In the genomic region with DNA sequence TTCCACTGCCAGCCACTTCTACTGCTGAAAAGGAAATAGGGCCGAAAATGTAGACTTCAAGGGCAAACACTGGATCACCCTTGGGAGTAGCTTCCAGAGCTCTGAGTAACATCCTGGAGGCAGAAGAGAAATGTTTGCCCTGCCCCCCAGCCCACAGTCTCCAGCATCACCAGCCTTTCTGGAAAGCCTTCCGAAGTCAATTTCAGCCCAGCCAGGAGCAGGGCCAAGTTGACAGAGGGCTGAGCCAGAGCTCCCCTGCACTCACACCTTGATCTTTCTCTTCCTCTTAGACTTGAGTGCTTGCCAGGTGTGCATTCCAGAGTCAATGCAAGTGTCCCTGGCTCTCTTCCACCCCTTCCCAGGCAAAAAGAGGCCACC, we compare ENCODE assay signal across 9 cellular contexts. TPM values are rescaled to one million over a fixed set of nuclear protein-coding genes. Genes with fewer than 3 reads are reported as not detected.
DNase-seq lines count a peak whose midpoint lies in the region; ATAC-seq, FAIRE-seq and TF ChIP-seq lines count a peak whose summit lies in the region.
"Had no signal": no experiment of that assay in that cellular context is flagged by ENCODE, and none has a peak within 500 bp of the region (broad histone marks: within the 10 kb centered on the region; RNA-seq: fewer than 3 reads in every experiment).

No MANE protein-coding gene starts in this region.

- H3K36me3 Mint-ChIP-seq in activated T-cell treated with anti-CD3 and anti-CD28 coated beads, Interleukin-2, amount 50 U/mL, for 24 hours (ENCODE audit: low read depth): no peaks in the 10 kb centered on the region
- H3K36me3 Mint-ChIP-seq: activated naive CD4-positive, alpha-beta T cell treated with anti-CD3 and anti-CD28 coated beads, Interleukin-2, amount 50 U/mL, for 24 hours had no signal

- whole genome bisulfite sequencing in pancreas, 2 donors: 8 to 54% methylated on average over 2 of the region's 2 CpGs

- no peaks in the 10 kb centered on the region for H3K9me3 Mint-ChIP-seq in activated T-cell treated with anti-CD3 and anti-CD28 coated beads, Interleukin-2, amount 50 U/mL, for 24 hours
- H3K9me3 Mint-ChIP-seq: activated naive CD4-positive, alpha-beta T cell treated with anti-CD3 and anti-CD28 coated beads, Interleukin-2, amount 50 U/mL, for 24 hours had no signal

- H3K27ac Mint-ChIP-seq in activated T-cell treated with anti-CD3 and anti-CD28 coated beads, Interleukin-2, amount 50 U/mL, for 24 hours: no peak overlapping the region

- H3K4me3 ChIP-seq in Peyer's patch (no peak overlapping the region), fibroblast of mammary gland (ENCODE audit: control insufficient read depth, low read depth, low read length) (no peak overlapping the region), pancreas (no peak overlapping the region)

- no peak overlapping the region for H3K4me3 Mint-ChIP-seq in activated T-cell treated with anti-CD3 and anti-CD28 coated beads, Interleukin-2, amount 50 U/mL, for 24 hours
- H3K4me3 Mint-ChIP-seq: activated naive CD4-positive, alpha-beta T cell treated with anti-CD3 and anti-CD28 coated beads, Interleukin-2, amount 50 U/mL, for 24 hours had no signal

- intact Hi-C loops in pancreas (cut with DNase I): no loop called here

- H3K27me3 ChIP-seq in Peyer's patch (no peaks in the 10 kb centered on the region), pancreas (no peaks in the 10 kb centered on the region)

- peak overlapping the region in 3 of 4 donors; percentile 60 to 94 (median 90) for H3K27ac ChIP-seq in Peyer's patch
- peak overlapping the region; percentile 50 to 76 (median 64) for H3K27ac ChIP-seq in pancreas

- no peaks in the 10 kb centered on the region for H3K4me1 ChIP-seq in Peyer's patch
- H3K4me1 ChIP-seq in pancreas: peaks cover 0 to 6% (median 3%) of the 10 kb centered on the region in 3 donors

- no peak for TF ChIP-seq CTCF in Peyer's patch (IDR thresholded peaks at IDR 0.05)
- TF ChIP-seq CTCF in fibroblast of mammary gland (conservative IDR thresholded peaks at IDR 0.05; ENCODE audit: control insufficient read depth, insufficient read depth, low read depth, low read length): no peak
- no peak for TF ChIP-seq CTCF in pancreas (IDR thresholded peaks at IDR 0.05)

- no peaks in the 10 kb centered on the region for H3K27me3 Mint-ChIP-seq in activated T-cell treated with anti-CD3 and anti-CD28 coated beads, Interleukin-2, amount 50 U/mL, for 24 hours
- H3K27me3 Mint-ChIP-seq: activated naive CD4-positive, alpha-beta T cell treated with anti-CD3 and anti-CD28 coated beads, Interleukin-2, amount 50 U/mL, for 24 hours had no signal

- no peak for FAIRE-seq in pancreas (lab: Jason Lieb, UNC)

- no peaks in the 10 kb centered on the region for H3K36me3 ChIP-seq in Peyer's patch
- H3K36me3 ChIP-seq in pancreas: no peaks in the 10 kb centered on the region

- H3K9me3 ChIP-seq in Peyer's patch (no peaks in the 10 kb centered on the region), pancreas (no peaks in the 10 kb centered on the region)

- peaks cover 10% of the 10 kb centered on the region for H3K4me1 Mint-ChIP-seq in activated T-cell treated with anti-CD3 and anti-CD28 coated beads, Interleukin-2, amount 50 U/mL, for 24 hours (ENCODE audit: low read depth)

- DNase-seq in DMS53 (lab: John Stamatoyannopoulos, UW) (peak; percentile 51), Peyer's patch (peak in 2 of 3 donors; percentile 55 to 57), fibroblast of mammary gland (ENCODE audit: low read depth) (peak; percentile 82), pancreas (peak in 4 of 6 donors; percentile 43 to 67 (median 53))
- no peak for DNase-seq in activated CD4-positive, alpha-beta T cell treated with anti-CD3 and anti-CD28 coated beads for 48 hours
- no peak for DNase-seq in activated T-cell treated with anti-CD3 and anti-CD28 coated beads, Interleukin-2, amount 50 U/mL, for 24 hours

- TF ChIP-seq POLR2A in Peyer's patch (IDR thresholded peaks at IDR 0.05): no peak

- ATAC-seq in pancreas (peak; percentile 68 to 80 (median 76)), GM18502 (IDR thresholded peaks at IDR 0.05; ENCODE audit: poor library complexity, unreplicated experiment) (no peak), HG02588 (IDR thresholded peaks at IDR 0.05; ENCODE audit: unreplicated experiment) (no peak)

RNA-seq across cellular contexts. Expression of gene SLC25A5, which starts 35.2 kb away (rescaled TPM):
- total RNA-seq in Peyer's patch (1,000 to 10,000 TPM in 1 of 4 donors, 100 to 1,000 TPM in 3; 366 to 1,287 (median 800) TPM), pancreas (100 to 1,000 TPM; 182 to 462 (median 342) TPM)
- 100 to 1,000 TPM; 112 to 202 TPM for polyA plus RNA-seq in pancreas

Comparison
In these comparisons a context has a peak if more than half of its experiments do, and no peak if none do; other contexts are left out.
1. DNase-seq: peak in DMS53 (single experiment), Peyer's patch (2 of 3), fibroblast of mammary gland (single experiment) and pancreas (4 of 6); none in activated CD4-positive, alpha-beta T cell treated with anti-CD3 and anti-CD28 coated beads for 48 hours (single experiment) and activated T-cell treated with anti-CD3 and anti-CD28 coated beads, Interleukin-2, amount 50 U/mL, for 24 hours (single experiment).
2. ATAC-seq: peak in pancreas (4 of 4); none in GM18502 (single experiment) and HG02588 (single experiment).